In the genomic region with DNA sequence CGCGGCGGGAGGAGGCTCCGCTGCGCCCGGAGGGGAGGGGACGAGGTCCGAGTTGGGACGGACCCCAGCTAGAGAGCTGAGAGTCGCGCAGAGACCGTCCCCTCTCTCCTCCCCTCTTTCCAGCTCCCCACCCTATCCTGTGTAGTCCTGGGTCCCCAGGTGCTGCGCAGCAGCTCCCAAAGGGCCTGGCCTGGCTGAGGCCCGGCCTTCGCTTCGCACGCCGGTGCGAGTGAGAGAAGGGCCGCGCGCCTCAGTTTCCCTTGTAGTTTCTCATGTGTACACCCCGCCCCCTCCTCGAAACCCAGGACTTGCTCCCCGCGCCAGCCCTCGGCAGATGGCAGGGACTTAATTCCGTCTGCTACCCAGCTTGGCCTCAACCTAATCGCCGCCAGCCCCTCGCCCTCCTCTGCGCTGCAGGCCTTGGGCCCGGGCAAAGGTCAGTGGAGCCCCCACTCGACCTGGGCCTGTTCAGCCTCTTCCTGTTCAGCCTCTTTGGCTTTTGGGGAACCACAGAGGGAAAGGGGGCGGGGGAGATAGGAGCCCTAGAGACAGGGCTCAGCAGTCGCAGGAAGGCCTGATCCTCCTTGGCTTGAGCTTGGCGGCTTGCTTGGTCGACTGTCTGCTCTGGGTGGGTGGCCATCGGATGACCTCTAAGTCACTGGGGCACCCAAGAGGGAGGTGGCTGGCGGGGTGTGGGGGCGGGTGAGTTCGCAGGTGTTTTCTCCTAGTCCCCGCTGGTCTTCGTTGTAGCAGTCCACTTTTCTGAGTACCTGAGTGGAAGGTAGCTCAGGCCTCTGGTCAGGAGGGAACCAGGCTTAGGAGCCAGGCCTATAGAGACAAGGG, we compare ENCODE assay signal across 1 cellular context.
TF ChIP-seq lines count a peak whose summit lies in the region.

No MANE protein-coding gene starts in this region.

TF ChIP-seq in HepG2, 621 proteins besides CTCF, POLR2A, EP300 and RAD21 (continued from another document):
- TF ChIP-seq ZNF781 (CRISPR knock-in tag; IDR thresholded peaks at IDR 0.05; ENCODE audit: borderline replicate concordance, not compliant biosample characterization): peak; percentile 23
- peak; percentile 87; the same call in 1 of the 2 replicates for TF ChIP-seq ZSCAN30 (CRISPR knock-in tag; IDR thresholded peaks at IDR 0.05)
- no peak for TF ChIP-seq ZNF44 (CRISPR knock-in tag; IDR thresholded peaks at IDR 0.05)
- TF ChIP-seq ZEB1 (IDR thresholded peaks at IDR 0.05; ENCODE audit: insufficient replicate concordance, low read depth): no peak
- TF ChIP-seq E2F2 (CRISPR knock-in tag; IDR thresholded peaks at IDR 0.05; ENCODE audit: borderline replicate concordance): no peak
- no peak for TF ChIP-seq TMF1 (CRISPR knock-in tag; IDR thresholded peaks at IDR 0.05; ENCODE audit: low read depth)
- TF ChIP-seq ZNF225 (CRISPR knock-in tag; IDR thresholded peaks at IDR 0.05): no peak
